ENCODE assay signal across 8 cellular contexts in the genomic region with DNA sequence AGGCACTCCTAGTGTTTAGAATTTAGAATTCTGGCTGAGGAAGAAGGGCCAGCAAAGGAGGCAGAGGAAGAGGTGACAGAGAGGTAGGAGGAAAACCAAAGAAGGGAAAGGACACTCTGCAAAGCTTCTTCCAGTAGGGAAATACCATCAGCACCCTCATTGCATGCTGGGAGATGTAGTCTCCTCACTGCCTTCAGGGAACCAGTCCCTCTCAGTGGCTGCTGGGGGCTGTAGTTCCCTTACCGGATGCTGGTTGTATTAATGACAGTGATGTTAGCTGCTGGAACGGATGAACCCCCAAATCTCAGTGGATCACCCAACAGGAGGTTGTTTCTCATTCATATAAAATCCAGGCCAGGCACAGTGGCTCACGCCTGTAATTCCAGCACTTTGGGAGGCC. TPM values are rescaled to one million over a fixed set of nuclear protein-coding genes. Genes with fewer than 3 reads are reported as not detected.
DNase-seq lines count a peak whose midpoint lies in the region; ATAC-seq, FAIRE-seq and TF ChIP-seq lines count a peak whose summit lies in the region.
"Had no signal": no experiment of that assay in that cellular context is flagged by ENCODE, and none has a peak within 500 bp of the region (broad histone marks: within the 10 kb centered on the region; RNA-seq: fewer than 3 reads in every experiment).

No MANE protein-coding gene starts in this region.

- H3K4me1 ChIP-seq in HepG2 (ENCODE audit: insufficient read depth, low read length), result peaks cover 17% of the 10 kb centered on the region

- intact Hi-C loops in HepG2 (cut with micrococcal nuclease; ENCODE audit: unreplicated experiment), result no loop called here

- no peak overlapping the region for H3K4me3 ChIP-seq in Jurkat, Clone E6-1 (ENCODE audit: low read length)
- no peak overlapping the region for H3K4me3 ChIP-seq in HepG2 (replicated peaks in 1 of 3; ENCODE audit: insufficient read depth in 1 of 3, low read depth in 2 of 3, low read length in 3 of 3)

- no peaks in the 10 kb centered on the region for H3K79me2 ChIP-seq in HepG2 (ENCODE audit: insufficient read depth, low read length)

- no peak overlapping the region for H3K9ac ChIP-seq in HepG2 (ENCODE audit: insufficient read depth, low read depth, low read length)

- POLR2A ChIA-PET in HepG2 (lab: Yijun Ruan, JAX), result interaction anchor here (0.7 to 1.2 kb wide), 3 partner anchors 11 to 12 kb away, joined by 3 to 5 read pairs (median 4); partner anchors contain the start of gene KDELR1

- TF ChIP-seq CTCF in HepG2 (CRISPR knock-in tag; IDR thresholded peaks at IDR 0.05), result no peak

- H3K9me3 ChIP-seq in HepG2 (ENCODE audit: low read length), result no peaks in the 10 kb centered on the region

- peaks cover 0 to 3% of the 10 kb centered on the region in 2 experiments; a peak in 1 of 5 replicates for H3K27me3 ChIP-seq in HepG2 (ENCODE audit: control insufficient read depth in 1 of 2, insufficient read depth in 2 of 2, low read length in 2 of 2)

- H3K27ac ChIP-seq in HepG2 (ENCODE audit: extremely low read length, insufficient read depth, low read length), result no peak overlapping the region
- H3K27ac ChIP-seq: 22Rv1 had no signal

- peak overlapping the region; percentile 36; the same call in 1 of the 2 replicates for H3K4me2 ChIP-seq in HepG2 (ENCODE audit: low read depth, low read length)

- no peak for TF ChIP-seq EP300 in HepG2 (IDR thresholded peaks at IDR 0.05; ENCODE audit: low read depth in 2 of 2, low read length in 2 of 2)
- TF ChIP-seq EP300 in HepG2 (CRISPR knock-in tag; IDR thresholded peaks at IDR 0.05; ENCODE audit: borderline replicate concordance), result no peak

- DNase-seq in DMS 273 (lab: John Stamatoyannopoulos, UW; ENCODE audit: unreplicated experiment) (peak; percentile 85), DMS 273 treated with DMSO at 0.1 percent for 48 hours (lab: John Stamatoyannopoulos, UW) (no peak), HepG2 (ENCODE audit: low spot score) (peak; percentile 62), NCI-H1105 (lab: John Stamatoyannopoulos, UW) (no peak)
- DNase-seq in Jurkat, Clone E6-1 (ENCODE audit: low read depth, low spot score), result peak; percentile 70
- peak; percentile 49 for DNase-seq in activated CD8-positive, alpha-beta memory T cell treated with anti-CD3 and anti-CD28 coated beads, Interleukin-2, amount 50 U/mL, for 4 hours

- CTCF ChIA-PET in HepG2 (lab: Yijun Ruan, JAX; ENCODE audit: low intra/inter-chr PET ratio, low total read pairs), result no interaction called here

- no peaks in the 10 kb centered on the region for H3K36me3 ChIP-seq in HepG2 (replicated peaks in 1 of 2; ENCODE audit: control insufficient read depth in 1 of 2, insufficient read depth in 2 of 2, low read length in 2 of 2)

- H2AFZ ChIP-seq in HepG2 (ENCODE audit: low read length), result peak overlapping the region; percentile 83

- no TSS peak for BruUV-seq in HepG2 (replicated peaks; lab: Mats Ljungman, UMichigan)

- whole genome bisulfite sequencing in HepG2 (ENCODE audit: low lambda C conversion rate), result 58% methylated on average over 2 of the region's 3 CpGs

- no peak for TF ChIP-seq RAD21 in HepG2 (CRISPR knock-in tag; IDR thresholded peaks at IDR 0.05)

- FAIRE-seq in HepG2 (lab: Jason Lieb, UNC), result peak; percentile 87

- no peaks in the 10 kb centered on the region for H4K20me1 ChIP-seq in HepG2 (ENCODE audit: insufficient read depth, low read length)

- peak; percentile 64 for ATAC-seq in HepG2

- TF ChIP-seq POLR2A in HepG2 (IDR thresholded peaks at IDR 0.05; ENCODE audit: insufficient read depth in 1 of 2, low read depth in 2 of 2, low read length in 2 of 2), result no peak

- in situ Hi-C loops in HepG2 (cut with HindIII; ENCODE audit: extremely low pct_ligation_motif_present, low pct_unique_long_range_greater_than_20kb), result no loop called here

RNA-seq across cellular contexts. Expression of gene GRIN2D, which starts 10.1 kb away (rescaled TPM):
- polyA plus RNA-seq in Jurkat, Clone E6-1 (2012; ENCODE audit: insufficient read depth, insufficient read length), result 0.50 TPM
- total RNA-seq in HepG2 (2016; rRNA removed; fragmentation: Illumina TruSeq; extraction: Trizol), result 0.02 TPM in 1 of 2 replicates, not detected in the other
- under 0.01 TPM in 1 of 2 replicates, not detected in the other for total RNA-seq in HepG2 (2016; cell fraction: cytosol; rRNA removed; fragmentation: Illumina TruSeq; extraction: Trizol; ENCODE audit: low read depth)
- 0.04 TPM in 1 of 2 replicates, not detected in the other for total RNA-seq in HepG2 (2016; cell fraction: insoluble cytoplasmic fraction; rRNA removed; fragmentation: Illumina TruSeq; extraction: Trizol)
- 0.03 and 0.06 TPM in 2 replicates for total RNA-seq in HepG2 (2016; cell fraction: membrane; rRNA removed; fragmentation: Illumina TruSeq; extraction: Trizol)
- total RNA-seq in HepG2 (2016; cell fraction: nucleus; rRNA removed; fragmentation: Illumina TruSeq; extraction: Trizol), result 0.09 and 0.22 TPM in 2 replicates
- 0.08 and 0.13 TPM in 2 replicates for polyA plus RNA-seq in HepG2 (2011; rRNA removed)
- 0.05 and 0.06 TPM in 2 replicates for polyA plus RNA-seq in HepG2 (2011; cell fraction: cytosol; rRNA removed)
- polyA plus RNA-seq in HepG2 (2011; cell fraction: nucleus; rRNA removed), result 0.43 and 0.61 TPM in 2 replicates
- 0.29 and 0.34 TPM in 2 replicates for polyA plus RNA-seq in HepG2 (2012)
- 0.03 TPM in 2 replicates for polyA plus RNA-seq in HepG2 (2016; cell fraction: cytosol; fragmentation: Illumina TruSeq; extraction: Trizol; ENCODE audit: low read depth)
- 0.05 and 0.13 TPM in 2 replicates for polyA plus RNA-seq in HepG2 (2016; cell fraction: insoluble cytoplasmic fraction; fragmentation: Illumina TruSeq; extraction: Trizol; ENCODE audit: low read depth)
- 0.07 TPM in 1 of 2 replicates, not detected in the other for polyA plus RNA-seq in HepG2 (2016; cell fraction: membrane; fragmentation: Illumina TruSeq; extraction: Trizol; ENCODE audit: low read depth)
- polyA plus RNA-seq in HepG2 (2016; cell fraction: nucleus; fragmentation: Illumina TruSeq; extraction: Trizol; ENCODE audit: insufficient read depth, low read depth), result 0.31 TPM in 2 replicates
- 0.40 and 0.44 TPM in 2 replicates for polyA minus RNA-seq in HepG2 (2011; rRNA and poly(A)+ RNA removed; ENCODE audit: low replicate concordance)
- polyA minus RNA-seq in HepG2 (2011; cell fraction: cytosol; rRNA and poly(A)+ RNA removed), result 0.10 and 0.26 TPM in 2 replicates
- 0.12 and 0.13 TPM in 2 replicates for polyA minus RNA-seq in HepG2 (2011; cell fraction: nucleus; rRNA and poly(A)+ RNA removed)

RNA-seq across cellular contexts. Expression of gene KDELR1, which starts 12.3 kb away (rescaled TPM):
- 72.4 TPM for polyA plus RNA-seq in Jurkat, Clone E6-1 (2012; ENCODE audit: insufficient read depth, insufficient read length)
- total RNA-seq in HepG2 (2016; rRNA removed; fragmentation: Illumina TruSeq; extraction: Trizol), result 70.8 and 134 TPM in 2 replicates
- total RNA-seq in HepG2 (2016; cell fraction: cytosol; rRNA removed; fragmentation: Illumina TruSeq; extraction: Trizol; ENCODE audit: low read depth), result 55.9 and 57.5 TPM in 2 replicates
- 61.8 and 132 TPM in 2 replicates for total RNA-seq in HepG2 (2016; cell fraction: insoluble cytoplasmic fraction; rRNA removed; fragmentation: Illumina TruSeq; extraction: Trizol)
- total RNA-seq in HepG2 (2016; cell fraction: membrane; rRNA removed; fragmentation: Illumina TruSeq; extraction: Trizol), result 111 and 112 TPM in 2 replicates
- total RNA-seq in HepG2 (2016; cell fraction: nucleus; rRNA removed; fragmentation: Illumina TruSeq; extraction: Trizol), result 125 and 150 TPM in 2 replicates
- polyA plus RNA-seq in HepG2 (2011; rRNA removed), result 185 and 212 TPM in 2 replicates
- polyA plus RNA-seq in HepG2 (2011; cell fraction: cytosol; rRNA removed), result 168 and 179 TPM in 2 replicates
- polyA plus RNA-seq in HepG2 (2011; cell fraction: nucleus; rRNA removed), result 94.7 and 95.7 TPM in 2 replicates
- polyA plus RNA-seq in HepG2 (2012), result 187 and 197 TPM in 2 replicates
- 130 and 136 TPM in 2 replicates for polyA plus RNA-seq in HepG2 (2016; cell fraction: cytosol; fragmentation: Illumina TruSeq; extraction: Trizol; ENCODE audit: low read depth)
- 151 and 179 TPM in 2 replicates for polyA plus RNA-seq in HepG2 (2016; cell fraction: insoluble cytoplasmic fraction; fragmentation: Illumina TruSeq; extraction: Trizol; ENCODE audit: low read depth)
- 209 and 221 TPM in 2 replicates for polyA plus RNA-seq in HepG2 (2016; cell fraction: membrane; fragmentation: Illumina TruSeq; extraction: Trizol; ENCODE audit: low read depth)
- polyA plus RNA-seq in HepG2 (2016; cell fraction: nucleus; fragmentation: Illumina TruSeq; extraction: Trizol; ENCODE audit: insufficient read depth, low read depth), result 421 and 451 TPM in 2 replicates
- polyA minus RNA-seq in HepG2 (2011; rRNA and poly(A)+ RNA removed; ENCODE audit: low replicate concordance), result 143 and 261 TPM in 2 replicates
- polyA minus RNA-seq in HepG2 (2011; cell fraction: cytosol; rRNA and poly(A)+ RNA removed), result 129 and 135 TPM in 2 replicates
- 29.5 and 36.8 TPM in 2 replicates for polyA minus RNA-seq in HepG2 (2011; cell fraction: nucleus; rRNA and poly(A)+ RNA removed)

RNA-seq across cellular contexts. Expression of gene SYNGR4, which starts 39.4 kb away (rescaled TPM):
- polyA plus RNA-seq in Jurkat, Clone E6-1 (2012; ENCODE audit: insufficient read depth, insufficient read length), result 1.2 TPM
- not detected in 2 replicates for total RNA-seq in HepG2 (2016; rRNA removed; fragmentation: Illumina TruSeq; extraction: Trizol)
- total RNA-seq in HepG2 (2016; cell fraction: cytosol; rRNA removed; fragmentation: Illumina TruSeq; extraction: Trizol; ENCODE audit: low read depth), result not detected in 2 replicates
- not detected in 2 replicates for total RNA-seq in HepG2 (2016; cell fraction: insoluble cytoplasmic fraction; rRNA removed; fragmentation: Illumina TruSeq; extraction: Trizol)
- not detected in 2 replicates for total RNA-seq in HepG2 (2016; cell fraction: membrane; rRNA removed; fragmentation: Illumina TruSeq; extraction: Trizol)
- not detected in 2 replicates for total RNA-seq in HepG2 (2016; cell fraction: nucleus; rRNA removed; fragmentation: Illumina TruSeq; extraction: Trizol)
- polyA plus RNA-seq in HepG2 (2011; rRNA removed), result not detected in 2 replicates
- not detected in 2 replicates for polyA plus RNA-seq in HepG2 (2011; cell fraction: cytosol; rRNA removed)
- not detected in 2 replicates for polyA plus RNA-seq in HepG2 (2011; cell fraction: nucleus; rRNA removed)
- not detected in 2 replicates for polyA plus RNA-seq in HepG2 (2012)
- not detected in 2 replicates for polyA plus RNA-seq in HepG2 (2016; cell fraction: cytosol; fragmentation: Illumina TruSeq; extraction: Trizol; ENCODE audit: low read depth)
- not detected in 2 replicates for polyA plus RNA-seq in HepG2 (2016; cell fraction: insoluble cytoplasmic fraction; fragmentation: Illumina TruSeq; extraction: Trizol; ENCODE audit: low read depth)
- not detected in 2 replicates for polyA plus RNA-seq in HepG2 (2016; cell fraction: membrane; fragmentation: Illumina TruSeq; extraction: Trizol; ENCODE audit: low read depth)
- polyA plus RNA-seq in HepG2 (2016; cell fraction: nucleus; fragmentation: Illumina TruSeq; extraction: Trizol; ENCODE audit: insufficient read depth, low read depth), result not detected in 2 replicates
- polyA minus RNA-seq in HepG2 (2011; rRNA and poly(A)+ RNA removed; ENCODE audit: low replicate concordance), result 1.4 TPM in 1 of 2 replicates, not detected in the other
- not detected in 2 replicates for polyA minus RNA-seq in HepG2 (2011; cell fraction: cytosol; rRNA and poly(A)+ RNA removed)
- not detected in 2 replicates for polyA minus RNA-seq in HepG2 (2011; cell fraction: nucleus; rRNA and poly(A)+ RNA removed)
- total RNA-seq: activated CD8-positive, alpha-beta memory T cell treated with anti-CD3 and anti-CD28 coated beads for 36 hours had no signal

RNA-seq across cellular contexts. Expression of gene TMEM143, which starts 39.9 kb away (rescaled TPM):
- polyA plus RNA-seq in Jurkat, Clone E6-1 (2012; ENCODE audit: insufficient read depth, insufficient read length), result 23.6 TPM
- total RNA-seq in HepG2 (2016; rRNA removed; fragmentation: Illumina TruSeq; extraction: Trizol), result 4.7 and 7.7 TPM in 2 replicates
- 6.3 and 6.6 TPM in 2 replicates for total RNA-seq in HepG2 (2016; cell fraction: cytosol; rRNA removed; fragmentation: Illumina TruSeq; extraction: Trizol; ENCODE audit: low read depth)
- 5.2 and 7.2 TPM in 2 replicates for total RNA-seq in HepG2 (2016; cell fraction: insoluble cytoplasmic fraction; rRNA removed; fragmentation: Illumina TruSeq; extraction: Trizol)
- total RNA-seq in HepG2 (2016; cell fraction: membrane; rRNA removed; fragmentation: Illumina TruSeq; extraction: Trizol), result 8.4 and 8.9 TPM in 2 replicates
- total RNA-seq in HepG2 (2016; cell fraction: nucleus; rRNA removed; fragmentation: Illumina TruSeq; extraction: Trizol), result 12.3 and 12.5 TPM in 2 replicates
- polyA plus RNA-seq in HepG2 (2011; rRNA removed), result 10.8 and 11.3 TPM in 2 replicates
- polyA plus RNA-seq in HepG2 (2011; cell fraction: cytosol; rRNA removed), result 4.8 and 6.8 TPM in 2 replicates
- polyA plus RNA-seq in HepG2 (2011; cell fraction: nucleus; rRNA removed), result 44.7 and 61.9 TPM in 2 replicates
- polyA plus RNA-seq in HepG2 (2012), result 6.3 and 8.2 TPM in 2 replicates
- polyA plus RNA-seq in HepG2 (2016; cell fraction: cytosol; fragmentation: Illumina TruSeq; extraction: Trizol; ENCODE audit: low read depth), result 5.4 and 9.0 TPM in 2 replicates
- 7.0 and 9.4 TPM in 2 replicates for polyA plus RNA-seq in HepG2 (2016; cell fraction: insoluble cytoplasmic fraction; fragmentation: Illumina TruSeq; extraction: Trizol; ENCODE audit: low read depth)
- polyA plus RNA-seq in HepG2 (2016; cell fraction: membrane; fragmentation: Illumina TruSeq; extraction: Trizol; ENCODE audit: low read depth), result 8.9 and 11.6 TPM in 2 replicates
- 30.1 and 34.3 TPM in 2 replicates for polyA plus RNA-seq in HepG2 (2016; cell fraction: nucleus; fragmentation: Illumina TruSeq; extraction: Trizol; ENCODE audit: insufficient read depth, low read depth)
- polyA minus RNA-seq in HepG2 (2011; rRNA and poly(A)+ RNA removed; ENCODE audit: low replicate concordance), result 13.7 and 18.8 TPM in 2 replicates
- polyA minus RNA-seq in HepG2 (2011; cell fraction: cytosol; rRNA and poly(A)+ RNA removed), result 10.2 and 11.4 TPM in 2 replicates
- polyA minus RNA-seq in HepG2 (2011; cell fraction: nucleus; rRNA and poly(A)+ RNA removed), result 10.4 and 12.7 TPM in 2 replicates

RNA-seq across cellular contexts. Expression of gene GRWD1, which starts 42.2 kb away (rescaled TPM):
- 46.8 TPM for polyA plus RNA-seq in Jurkat, Clone E6-1 (2012; ENCODE audit: insufficient read depth, insufficient read length)
- 46.6 and 52.3 TPM in 2 replicates for total RNA-seq in HepG2 (2016; rRNA removed; fragmentation: Illumina TruSeq; extraction: Trizol)
- 5.2 and 5.4 TPM in 2 replicates for total RNA-seq in HepG2 (2016; cell fraction: cytosol; rRNA removed; fragmentation: Illumina TruSeq; extraction: Trizol; ENCODE audit: low read depth)
- 41.4 and 47.5 TPM in 2 replicates for total RNA-seq in HepG2 (2016; cell fraction: insoluble cytoplasmic fraction; rRNA removed; fragmentation: Illumina TruSeq; extraction: Trizol)
- total RNA-seq in HepG2 (2016; cell fraction: membrane; rRNA removed; fragmentation: Illumina TruSeq; extraction: Trizol), result 11.1 and 15.5 TPM in 2 replicates
- 19.7 and 21.0 TPM in 2 replicates for total RNA-seq in HepG2 (2016; cell fraction: nucleus; rRNA removed; fragmentation: Illumina TruSeq; extraction: Trizol)
- polyA plus RNA-seq in HepG2 (2011; rRNA removed), result 10.8 and 13.4 TPM in 2 replicates
- polyA plus RNA-seq in HepG2 (2011; cell fraction: cytosol; rRNA removed), result 10.4 and 13.0 TPM in 2 replicates
- 13.4 and 14.2 TPM in 2 replicates for polyA plus RNA-seq in HepG2 (2011; cell fraction: nucleus; rRNA removed)
- polyA plus RNA-seq in HepG2 (2012), result 13.3 and 14.3 TPM in 2 replicates
- polyA plus RNA-seq in HepG2 (2016; cell fraction: cytosol; fragmentation: Illumina TruSeq; extraction: Trizol; ENCODE audit: low read depth), result 4.1 and 4.4 TPM in 2 replicates
- polyA plus RNA-seq in HepG2 (2016; cell fraction: insoluble cytoplasmic fraction; fragmentation: Illumina TruSeq; extraction: Trizol; ENCODE audit: low read depth), result 36.7 and 46.2 TPM in 2 replicates
- polyA plus RNA-seq in HepG2 (2016; cell fraction: membrane; fragmentation: Illumina TruSeq; extraction: Trizol; ENCODE audit: low read depth), result 5.9 and 7.9 TPM in 2 replicates
- polyA plus RNA-seq in HepG2 (2016; cell fraction: nucleus; fragmentation: Illumina TruSeq; extraction: Trizol; ENCODE audit: insufficient read depth, low read depth), result 23.1 and 26.5 TPM in 2 replicates
- 25.6 and 30.2 TPM in 2 replicates for polyA minus RNA-seq in HepG2 (2011; rRNA and poly(A)+ RNA removed; ENCODE audit: low replicate concordance)
- polyA minus RNA-seq in HepG2 (2011; cell fraction: cytosol; rRNA and poly(A)+ RNA removed), result 12.1 and 17.9 TPM in 2 replicates
- polyA minus RNA-seq in HepG2 (2011; cell fraction: nucleus; rRNA and poly(A)+ RNA removed), result 13.7 and 20.3 TPM in 2 replicates

Comparison
In these comparisons a context has a peak if more than half of its experiments do, and no peak if none do; other contexts are left out.
1. DNase-seq: peak in DMS 273 (single experiment), Jurkat, Clone E6-1 (single experiment), activated CD8-positive, alpha-beta memory T cell treated with anti-CD3 and anti-CD28 coated beads, Interleukin-2, amount 50 U/mL, for 4 hours (single experiment) and HepG2 (single experiment); none in DMS 273 treated with DMSO at 0.1 percent for 48 hours (single experiment) and NCI-H1105 (single experiment).